17 cellular contexts compared by ENCODE assay signal in genomic region chr17:76419576-76420245, GRCh38. TPM values are rescaled to one million over a fixed set of nuclear protein-coding genes. Genes with fewer than 3 reads are reported as not detected.
DNase-seq lines count a peak whose midpoint lies in the region; ATAC-seq, FAIRE-seq and TF ChIP-seq lines count a peak whose summit lies in the region.
"Had no signal": no experiment of that assay in that cellular context is flagged by ENCODE, and none has a peak within 500 bp of the region (broad histone marks: within the 10 kb centered on the region; RNA-seq: fewer than 3 reads in every experiment).

No MANE protein-coding gene starts in this region.

- no peaks in the 10 kb centered on the region for H3K9me3 ChIP-seq in SK-N-MC (ENCODE audit: low read depth, low read length)
- H3K9me3 ChIP-seq in heart left ventricle: no peaks in the 10 kb centered on the region

- H3K36me3 ChIP-seq in SK-N-MC (ENCODE audit: insufficient read depth, low read length) (no peaks in the 10 kb centered on the region; the same call in 1 of the 2 replicates), heart left ventricle (peaks cover 0 to 4% (median 0%) of the 10 kb centered on the region in 9 donors)

- WGBS in heart left ventricle, 4 donors: 35 to 66% (median 60%) methylated on average over 11 to 17 of the region's 17 CpGs

- no peak for TF ChIP-seq CTCF in heart left ventricle (IDR thresholded peaks at IDR 0.05)
- TF ChIP-seq CTCF in D721Med (IDR thresholded peaks at IDR 0.05; ENCODE audit: insufficient read depth, missing control alignments): no peak

- H3K4me3 ChIP-seq in SK-N-MC (peak overlapping the region; percentile 49), heart left ventricle (no peak overlapping the region)
- H3K4me3 ChIP-seq: coronary artery had no signal

- H3K4me1 ChIP-seq in heart left ventricle: peaks cover 3 to 83% (median 51%) of the 10 kb centered on the region in 12 donors

- peak; percentile 70 for DNase-seq in NCI-H1694 treated with DMSO at 0.1 percent for 48 hours (lab: John Stamatoyannopoulos, UW)
- no peak for DNase-seq in NCI-H1694 (lab: John Stamatoyannopoulos, UW)
- DNase-seq in SK-N-MC (ENCODE audit: low read depth, low spot score): no peak
- DNase-seq in heart left ventricle: no peak
- peak; percentile 50 for DNase-seq in retina
- DNase-seq in D721Med (ENCODE audit: insufficient read length, low spot score): no peak
- no peak for DNase-seq in NCI-H774 (lab: John Stamatoyannopoulos, UW)
- no peak for DNase-seq in DMS79 treated with DMSO at 0.1 percent for 48 hours (lab: John Stamatoyannopoulos, UW)
- DNase-seq: activated naive CD8-positive, alpha-beta T cell treated with anti-CD3 and anti-CD28 coated beads for 36 hours; GDM1; NCI-H2081; WERI-Rb-1 had no signal

- peak overlapping the region; percentile 13 for H3K9ac ChIP-seq in SK-N-MC (ENCODE audit: insufficient read length)

- no peak for TF ChIP-seq POLR2A in heart left ventricle (IDR thresholded peaks at IDR 0.05)

- no peak for FAIRE-seq in D721Med (lab: Jason Lieb, UNC)

- intact Hi-C loops in heart left ventricle (cut with DNase I): no loop called here

- no peaks in the 10 kb centered on the region for H3K27me3 ChIP-seq in heart left ventricle

- H3K27ac ChIP-seq in SK-N-MC (peak overlapping the region; percentile 82), heart left ventricle (peak overlapping the region in 7 of 12 donors; percentile 24 to 74 (median 44))
- H3K27ac ChIP-seq: WERI-Rb-1 had no signal

- peak; percentile 18 to 38 (median 26) for ATAC-seq in heart left ventricle

RNA-seq across cellular contexts. Expression of gene UBE2O, which starts 33.2 kb away (rescaled TPM):
- total RNA-seq in heart left ventricle: 10 to 100 TPM; 23.0 to 36.1 (median 31.8) TPM
- polyA plus RNA-seq in heart left ventricle: 10 to 100 TPM; 16.0 to 19.3 TPM

RNA-seq across cellular contexts. Expression of gene SPHK1, which starts 35.3 kb away (rescaled TPM):
- 10 to 100 TPM in 3 of 9 donors, 1 to 10 TPM in 6; 2.6 to 13.8 (median 4.6) TPM for total RNA-seq in heart left ventricle
- 10 to 100 TPM in 1 of 2 donors, 1 to 10 TPM in 1; 2.6 to 20.5 TPM for polyA plus RNA-seq in heart left ventricle

RNA-seq across cellular contexts. Expression of gene AANAT, which starts 47.7 kb away (rescaled TPM):
- not detected for total RNA-seq in heart left ventricle
- under 1 TPM in 1 of 2 donors, not detected in 1; 0.19 TPM for polyA plus RNA-seq in heart left ventricle
- total RNA-seq: A172, LHCN-M2, liver had no signal
- polyA plus RNA-seq: esophagus, liver had no signal

Comparison
In these comparisons a context has a peak if more than half of its experiments do, and no peak if none do; other contexts are left out.
1. DNase-seq: peak in NCI-H1694 treated with DMSO at 0.1 percent for 48 hours (single experiment) and retina (single experiment); none in NCI-H1694 (single experiment), SK-N-MC (single experiment), heart left ventricle (0 of 5), D721Med (single experiment), NCI-H774 (single experiment) and DMS79 treated with DMSO at 0.1 percent for 48 hours (single experiment).